Comparison of ENCODE assay signal across 8 cellular contexts in genomic region chr5:80255425-80255751, GRCh38. TPM values are rescaled to one million over a fixed set of nuclear protein-coding genes. Genes with fewer than 3 reads are reported as not detected.
A peak's percentile ranks its signal among the peaks of the same experiment; 100 is the strongest.
DNase-seq lines count a peak whose midpoint lies in the region; ATAC-seq and TF ChIP-seq lines count a peak whose summit lies in the region.

No MANE protein-coding gene starts in this region.

- no TSS peak for BruUV-seq in MCF 10A (replicated peaks; lab: Mats Ljungman, UMichigan)

- CTCF ChIA-PET in MCF 10A (lab: Yijun Ruan, JAX), result interaction anchor here (0.7 to 1.3 kb wide), 4 partner anchors 9 to 163 kb away, joined by 4 to 8 read pairs (median 6); no protein-coding TSS in a partner anchor

- POLR2A ChIA-PET in MCF 10A (lab: Yijun Ruan, JAX), result interaction anchor here (0.6 to 4.4 kb wide), 21 partner anchors 10 to 741 kb away, joined by 3 to 91 read pairs (median 4); partner anchors contain the start of gene ZFYVE16

- intact Hi-C loops in MCF 10A (cut with micrococcal nuclease), result loop anchor here (1.0 to 5.0 kb wide), 2 partner anchors 69 to 163 kb away; no protein-coding TSS in a partner anchor

- H3K27me3 ChIP-seq in BE2C (no peaks in the 10 kb centered on the region), SJCRH30 (no peaks in the 10 kb centered on the region), skeletal muscle satellite cell (ENCODE audit: control insufficient read depth, insufficient read depth, low read length) (no peaks in the 10 kb centered on the region)

- peaks cover 4% of the 10 kb centered on the region; the same call in 1 of the 2 replicates for H3K36me3 ChIP-seq in BE2C
- H3K36me3 ChIP-seq in SJCRH30, result no peaks in the 10 kb centered on the region
- no peaks in the 10 kb centered on the region for H3K36me3 ChIP-seq in skeletal muscle satellite cell (ENCODE audit: insufficient read depth, low read length)

- H3K4me3 Mint-ChIP-seq in MCF 10A (ENCODE audit: unreplicated experiment), result peak overlapping the region; percentile 92

- peak overlapping the region; percentile 75 for H3K9ac ChIP-seq in skeletal muscle satellite cell (ENCODE audit: low read depth, low read length)

- H3K9me3 Mint-ChIP-seq in MCF 10A (ENCODE audit: unreplicated experiment), result no peaks in the 10 kb centered on the region

- ATAC-seq in GM19023 (IDR thresholded peaks at IDR 0.05; ENCODE audit: unreplicated experiment), result peak; percentile 34
- ATAC-seq in HG03280 (IDR thresholded peaks at IDR 0.05; ENCODE audit: unreplicated experiment), result peak; percentile 35

- peak overlapping the region; percentile 95 for H3K4me2 ChIP-seq in skeletal muscle satellite cell (ENCODE audit: low read length)

- H3K27ac ChIP-seq in SJCRH30, result peak overlapping the region; percentile 32; the same call in 1 of the 2 replicates

- no peaks in the 10 kb centered on the region for H3K36me3 Mint-ChIP-seq in MCF 10A (ENCODE audit: insufficient read depth, unreplicated experiment)

- peak; percentile 78 for DNase-seq in BE2C
- DNase-seq in SJCRH30, result peak; percentile 65 to 70
- DNase-seq in MCF 10A (ENCODE audit: unreplicated experiment), result peak; percentile 63
- DNase-seq in iPS-NIHi11 (ENCODE audit: low spot score), result peak; percentile 60
- DNase-seq in COR-L47 (lab: John Stamatoyannopoulos, UW), result no peak

- H3K4me1 Mint-ChIP-seq in MCF 10A (ENCODE audit: insufficient read depth, unreplicated experiment), result peaks cover 26% of the 10 kb centered on the region

- H3K27ac Mint-ChIP-seq in MCF 10A (ENCODE audit: low read depth, unreplicated experiment), result peak overlapping the region; percentile 88

- H3K4me3 ChIP-seq in BE2C (ENCODE audit: low read depth, low read length), result peak overlapping the region; percentile 94
- peak overlapping the region; percentile 80 for H3K4me3 ChIP-seq in SJCRH30
- peak overlapping the region; percentile 82 for H3K4me3 ChIP-seq in skeletal muscle satellite cell (ENCODE audit: low read length)

- H3K9me3 ChIP-seq in BE2C (no peaks in the 10 kb centered on the region), SJCRH30 (replicated peaks) (no peaks in the 10 kb centered on the region), skeletal muscle satellite cell (replicated peaks; ENCODE audit: low read length) (no peaks in the 10 kb centered on the region)

- H3K4me1 ChIP-seq in BE2C (peaks cover 14% of the 10 kb centered on the region), SJCRH30 (peaks cover 6% of the 10 kb centered on the region; the same call in 1 of the 2 replicates), skeletal muscle satellite cell (ENCODE audit: control insufficient read depth, insufficient read depth, low read length) (peaks cover 13% of the 10 kb centered on the region)

- H3K27me3 Mint-ChIP-seq in MCF 10A (ENCODE audit: insufficient read depth, unreplicated experiment), result no peaks in the 10 kb centered on the region

- TF ChIP-seq CTCF in BE2C (IDR thresholded peaks at IDR 0.05; ENCODE audit: low read depth, low read length) (no peak), MCF 10A (IDR thresholded peaks at IDR 0.05; ENCODE audit: unreplicated experiment) (no peak)

RNA-seq across cellular contexts. Expression of gene SERINC5, which starts 0.5 kb away (rescaled TPM):
- polyA plus RNA-seq in BE2C (2012; ENCODE audit: insufficient read depth, insufficient read length, low read depth), result 43.1 TPM
- 7.8 and 9.0 TPM in 2 replicates for total RNA-seq in SJCRH30 (2014; rRNA removed; shearing (Covaris generic))
- 17.1 and 17.2 TPM in 2 replicates for total RNA-seq in MCF 10A (2022)
- 10.9 and 11.6 TPM in 2 replicates for total RNA-seq in skeletal muscle satellite cell (2012; rRNA removed)
